ENCODE assay signal across 9 cellular contexts in genomic region chr18:48781041-48781989, GRCh38.
DNase-seq lines count a peak whose midpoint lies in the region; ATAC-seq and TF ChIP-seq lines count a peak whose summit lies in the region.
"Had no signal": no experiment of that assay in that cellular context is flagged by ENCODE, and none has a peak within 500 bp of the region (broad histone marks: within the 10 kb centered on the region; RNA-seq: fewer than 3 reads in every experiment).

No MANE protein-coding gene starts in this region.

- WGBS in esophagus muscularis mucosa = 14% methylated on average over 21 of the region's 29 CpGs

- peaks cover 0 to 29% (median 4%) of the 10 kb centered on the region in 4 donors for H3K36me3 ChIP-seq in esophagus muscularis mucosa
- H3K36me3 ChIP-seq in mucosa of stomach (ENCODE audit: control insufficient read depth, insufficient read depth, low read length) = no peaks in the 10 kb centered on the region
- no peaks in the 10 kb centered on the region for H3K36me3 ChIP-seq in uterus

- H3K27me3 ChIP-seq in esophagus muscularis mucosa (no peaks in the 10 kb centered on the region), mucosa of stomach (ENCODE audit: control insufficient read depth, insufficient read depth, low read length) (no peaks in the 10 kb centered on the region), uterus (no peaks in the 10 kb centered on the region)

- peaks cover 60 to 80% (median 74%) of the 10 kb centered on the region in 4 donors for H3K4me1 ChIP-seq in esophagus muscularis mucosa
- peaks cover 51% of the 10 kb centered on the region for H3K4me1 ChIP-seq in mucosa of stomach (ENCODE audit: control insufficient read depth, insufficient read depth, low read length)
- H3K4me1 ChIP-seq in uterus = peaks cover 0 to 30% of the 10 kb centered on the region in 2 donors

- TF ChIP-seq CTCF in esophagus muscularis mucosa (IDR thresholded peaks at IDR 0.05) = no peak
- no peak for TF ChIP-seq CTCF in uterus (IDR thresholded peaks at IDR 0.05)

- no peak for ATAC-seq in HG03457 (IDR thresholded peaks at IDR 0.05; ENCODE audit: unreplicated experiment)
- no peak for ATAC-seq in HG03280 (IDR thresholded peaks at IDR 0.05; ENCODE audit: unreplicated experiment)
- ATAC-seq: A549 had no signal

- H3K9ac ChIP-seq in mucosa of stomach (ENCODE audit: low read length) = peak overlapping the region; percentile 54

- intact Hi-C loops in esophagus muscularis mucosa (cut with DNase I) = loop anchor here (5.0 kb wide), 2 partner anchors 46 to 171 kb away; partner anchors contain the start of gene SMAD7
- intact Hi-C loops in uterus (cut with DNase I; ENCODE audit: low total_unique reads) = no loop called here

- H3K4me3 ChIP-seq in esophagus muscularis mucosa = peak overlapping the region; percentile 24 to 32 (median 28)
- H3K4me3 ChIP-seq in mucosa of stomach (ENCODE audit: low read length) = no peak overlapping the region
- peak overlapping the region in 1 of 2 donors; percentile 10 for H3K4me3 ChIP-seq in uterus
- H3K4me3 ChIP-seq: A549 had no signal

- H3K27ac ChIP-seq in esophagus muscularis mucosa (replicated peaks in 1 of 4) (peak overlapping the region; percentile 78 to 82 (median 80)), uterus (peak overlapping the region; percentile 69 to 72)
- H3K27ac ChIP-seq: A549 had no signal

- no peak for TF ChIP-seq POLR2A in esophagus muscularis mucosa (IDR thresholded peaks at IDR 0.05; ENCODE audit: low read depth)
- no peak for TF ChIP-seq POLR2A in uterus (IDR thresholded peaks at IDR 0.05)

- TF ChIP-seq EP300 in esophagus muscularis mucosa (IDR thresholded peaks at IDR 0.05) = no peak

- DNase-seq in SIG-M5 treated with dmso at 0.1 percent for 504 hours (lab: John Stamatoyannopoulos, UW; ENCODE audit: unreplicated experiment) = peak; percentile 77
- no peak for DNase-seq in SIG-M5 (lab: John Stamatoyannopoulos, UW)
- peak; percentile 93 for DNase-seq in esophagus muscularis mucosa (ENCODE audit: extremely low spot score)
- DNase-seq in uterus = peak; percentile 68 to 70
- DNase-seq in 8988T = no peak

- H3K9me3 ChIP-seq in esophagus muscularis mucosa (no peaks in the 10 kb centered on the region), mucosa of stomach (ENCODE audit: control insufficient read depth, low read length) (no peaks in the 10 kb centered on the region), uterus (no peaks in the 10 kb centered on the region)
- H3K9me3 ChIP-seq: A549 had no signal

Comparison
In these comparisons a context has a peak if more than half of its experiments do, and no peak if none do; other contexts are left out.
1. DNase-seq: peak in SIG-M5 treated with dmso at 0.1 percent for 504 hours (single experiment), esophagus muscularis mucosa (single experiment) and uterus (2 of 2); none in SIG-M5 (single experiment) and 8988T (single experiment).